Comparison of ENCODE assay signal across 8 cellular contexts in the genomic region with DNA sequence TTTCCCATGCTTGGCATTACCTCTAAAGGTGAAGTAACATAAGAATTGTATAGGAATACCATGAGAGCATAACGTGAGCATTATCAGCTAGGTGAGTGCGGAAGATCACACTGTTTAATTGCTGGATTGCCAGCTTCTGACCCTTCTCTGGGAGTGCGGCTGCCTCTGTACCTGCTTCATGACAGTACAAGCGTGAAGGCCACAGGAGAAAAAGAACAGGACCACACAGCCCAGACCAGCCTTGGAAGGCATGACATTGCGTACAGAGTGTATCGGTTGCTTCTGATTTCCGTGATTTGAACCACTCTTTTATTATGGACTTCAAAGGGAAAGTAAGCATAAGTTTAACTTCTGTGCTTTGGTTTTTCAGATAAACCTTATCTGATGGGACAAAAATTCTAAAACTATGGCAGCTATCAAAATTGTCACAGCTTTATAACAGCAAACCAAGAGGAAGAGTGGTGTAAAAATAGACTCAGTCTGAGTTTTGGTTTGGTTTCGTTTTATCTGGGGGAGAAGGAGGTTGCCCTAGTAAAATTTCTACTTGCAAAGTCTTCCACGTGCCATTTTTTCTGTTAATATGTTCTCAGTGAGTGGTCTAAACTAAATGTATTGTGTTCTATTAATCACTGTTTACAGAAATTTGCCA.
DNase-seq lines count a peak whose midpoint lies in the region; ATAC-seq, FAIRE-seq and TF ChIP-seq lines count a peak whose summit lies in the region.

No MANE protein-coding gene starts in this region.

- H3K27me3 Mint-ChIP-seq in CD4-positive, alpha-beta memory T cell: no peaks in the 10 kb centered on the region

- in situ Hi-C loops in HepG2 (cut with HindIII; ENCODE audit: extremely low pct_ligation_motif_present, low pct_unique_long_range_greater_than_20kb): no loop called here

- H3K4me2 ChIP-seq in OCI-LY7 (ENCODE audit: low read length) (peak overlapping the region; percentile 65), HepG2 (ENCODE audit: low read depth, low read length) (no peak overlapping the region)

- H3K36me3 ChIP-seq in CD4-positive, alpha-beta memory T cell (ENCODE audit: insufficient read depth, low read length): no peaks in the 10 kb centered on the region
- H3K36me3 ChIP-seq in OCI-LY7 (ENCODE audit: insufficient read depth, low read length): peaks cover 5% of the 10 kb centered on the region; the same call in 1 of the 2 replicates
- no peaks in the 10 kb centered on the region for H3K36me3 ChIP-seq in breast epithelium
- H3K36me3 ChIP-seq in HepG2 (replicated peaks in 1 of 2; ENCODE audit: control insufficient read depth in 1 of 2, insufficient read depth in 2 of 2, low read length in 2 of 2): peaks cover 5 to 25% of the 10 kb centered on the region in 2 experiments; a peak in 4 of 5 replicates

- H3K27ac ChIP-seq in CD4-positive, alpha-beta memory T cell (ENCODE audit: low read depth, low read length): no peak overlapping the region
- no peak overlapping the region for H3K27ac ChIP-seq in OCI-LY7 (ENCODE audit: low read depth, low read length, poor library complexity, severe bottlenecking)
- no peak overlapping the region for H3K27ac ChIP-seq in breast epithelium
- no peak overlapping the region for H3K27ac ChIP-seq in HepG2 (ENCODE audit: extremely low read length, insufficient read depth, low read length)

- H3K27me3 ChIP-seq in CD4-positive, alpha-beta memory T cell (ENCODE audit: insufficient read depth, low read length): no peaks in the 10 kb centered on the region
- H3K27me3 ChIP-seq in breast epithelium (no peaks in the 10 kb centered on the region), HepG2 (ENCODE audit: control insufficient read depth in 1 of 2, insufficient read depth in 2 of 2, low read length in 2 of 2) (no peaks in the 10 kb centered on the region)

- peaks cover 33 to 48% of the 10 kb centered on the region in 2 donors for H3K36me3 Mint-ChIP-seq in CD4-positive, alpha-beta memory T cell

- H4K20me1 ChIP-seq in OCI-LY7 (ENCODE audit: insufficient read depth, low read length) (no peaks in the 10 kb centered on the region), HepG2 (ENCODE audit: insufficient read depth, low read length) (no peaks in the 10 kb centered on the region)

- H3K4me3 ChIP-seq in CD4-positive, alpha-beta memory T cell (ENCODE audit: low read length in 2 of 2): no peak overlapping the region
- peak overlapping the region; percentile 31 for H3K4me3 ChIP-seq in OCI-LY7 (ENCODE audit: low read depth, low read length, poor library complexity, severe bottlenecking)
- no peak overlapping the region for H3K4me3 ChIP-seq in breast epithelium
- H3K4me3 ChIP-seq in HepG2 (replicated peaks in 1 of 3; ENCODE audit: insufficient read depth in 1 of 3, low read depth in 2 of 3, low read length in 3 of 3): no peak overlapping the region

- H3K9ac ChIP-seq in HepG2 (ENCODE audit: insufficient read depth, low read depth, low read length): no peak overlapping the region

- H3K9me2 ChIP-seq in OCI-LY7 (ENCODE audit: insufficient read depth, low read length): no peaks in the 10 kb centered on the region

- peaks cover 28 to 51% (median 46%) of the 10 kb centered on the region in 4 donors for H3K4me1 Mint-ChIP-seq in CD4-positive, alpha-beta memory T cell

- TF ChIP-seq POLR2A in breast epithelium (IDR thresholded peaks at IDR 0.05) (no peak), HepG2 (IDR thresholded peaks at IDR 0.05; ENCODE audit: insufficient read depth in 1 of 2, low read depth in 2 of 2, low read length in 2 of 2) (no peak)

- H2AFZ ChIP-seq in OCI-LY7 (ENCODE audit: low read length): no peak overlapping the region
- no peak overlapping the region for H2AFZ ChIP-seq in HepG2 (ENCODE audit: low read length)

- peaks cover 0 to 3% (median 0%) of the 10 kb centered on the region in 8 donors for H3K9me3 Mint-ChIP-seq in CD4-positive, alpha-beta memory T cell

- POLR2A ChIA-PET in CD4-positive, alpha-beta memory T cell (lab: Charles Lee; ENCODE audit: partially characterized antibody): no interaction called here
- POLR2A ChIA-PET in OCI-LY7 (lab: Charles Lee) (interaction anchor here (0.7 to 3.0 kb wide), 6 partner anchors 13 to 117 kb away, joined by 3 to 9 read pairs (median 4); no protein-coding TSS in a partner anchor), HepG2 (lab: Yijun Ruan, JAX) (no interaction called here)

- H3K79me2 ChIP-seq in OCI-LY7 (ENCODE audit: insufficient read depth, low read depth, low read length): peaks cover 13% of the 10 kb centered on the region; the same call in 1 of the 2 replicates
- peaks cover 2% of the 10 kb centered on the region for H3K79me2 ChIP-seq in HepG2 (ENCODE audit: insufficient read depth, low read length)

- H3K27ac Mint-ChIP-seq in CD4-positive, alpha-beta memory T cell: peak overlapping the region in 2 of 7 donors; percentile 34 to 78

- CTCF ChIA-PET in CD4-positive, alpha-beta memory T cell (lab: Charles Lee; ENCODE audit: partially characterized antibody): no interaction called here
- CTCF ChIA-PET in OCI-LY7 (lab: Charles Lee; ENCODE audit: unreplicated experiment): no interaction called here
- CTCF ChIA-PET in HepG2 (lab: Yijun Ruan, JAX; ENCODE audit: low intra/inter-chr PET ratio, low total read pairs): no interaction called here

- intact Hi-C loops in CD4-positive, alpha-beta memory T cell (cut with micrococcal nuclease): no loop called here
- intact Hi-C loops in OCI-LY7 (cut with micrococcal nuclease; ENCODE audit: unreplicated experiment): no loop called here
- intact Hi-C loops in left colon (cut with DNase I, micrococcal nuclease): no loop called here
- intact Hi-C loops in breast epithelium (cut with DNase I; ENCODE audit: low total_unique reads): no loop called here
- intact Hi-C loops in HepG2 (cut with micrococcal nuclease; ENCODE audit: unreplicated experiment): no loop called here

- H3K4me1 ChIP-seq in CD4-positive, alpha-beta memory T cell (ENCODE audit: insufficient read depth, low read length): peaks cover 12% of the 10 kb centered on the region
- H3K4me1 ChIP-seq in OCI-LY7 (ENCODE audit: insufficient read depth, low read length, poor library complexity, severe bottlenecking): peaks cover 46% of the 10 kb centered on the region
- H3K4me1 ChIP-seq in breast epithelium: no peaks in the 10 kb centered on the region
- H3K4me1 ChIP-seq in HepG2 (ENCODE audit: insufficient read depth, low read length): 0 out of 2 replicates have a peak, but pooled peaks cover 4% of the 10 kb centered on the region

- BruUV-seq in OCI-LY7 (replicated peaks; lab: Mats Ljungman, UMichigan) (no TSS peak), HepG2 (replicated peaks; lab: Mats Ljungman, UMichigan) (no TSS peak)

- no peak for FAIRE-seq in HepG2 (lab: Jason Lieb, UNC)

- H3K9me3 ChIP-seq in CD4-positive, alpha-beta memory T cell (ENCODE audit: control insufficient read depth in 1 of 2, low read length in 2 of 2): no peaks in the 10 kb centered on the region
- H3K9me3 ChIP-seq in OCI-LY7 (ENCODE audit: low read length): no peaks in the 10 kb centered on the region
- H3K9me3 ChIP-seq in breast epithelium: no peaks in the 10 kb centered on the region
- H3K9me3 ChIP-seq in HepG2 (ENCODE audit: low read length): no peaks in the 10 kb centered on the region

- WGBS in HepG2 (ENCODE audit: low lambda C conversion rate): 96% methylated on average over 9 of the region's 9 CpGs

- TF ChIP-seq RAD21 in HepG2 (CRISPR knock-in tag; IDR thresholded peaks at IDR 0.05): no peak

- TF ChIP-seq EP300 in HepG2 (IDR thresholded peaks at IDR 0.05; ENCODE audit: low read depth in 2 of 2, low read length in 2 of 2) (no peak), HepG2 (CRISPR knock-in tag; IDR thresholded peaks at IDR 0.05; ENCODE audit: borderline replicate concordance) (no peak)

- no peak for TF ChIP-seq CTCF in GM20000 (IDR thresholded peaks at IDR 0.05; ENCODE audit: extremely low read depth, missing control alignments)
- no peak for TF ChIP-seq CTCF in OCI-LY7 (conservative IDR thresholded peaks at IDR 0.05; ENCODE audit: low read length)
- no peak for TF ChIP-seq CTCF in breast epithelium (IDR thresholded peaks at IDR 0.05)
- TF ChIP-seq CTCF in HepG2 (CRISPR knock-in tag; IDR thresholded peaks at IDR 0.05): no peak

- peak overlapping the region in 7 of 8 donors; percentile 33 to 69 (median 58) for H3K4me3 Mint-ChIP-seq in CD4-positive, alpha-beta memory T cell

- ATAC-seq in left colon (peak; percentile 31), HepG2 (no peak)

- DNase-seq in CD4-positive, alpha-beta memory T cell: no peak
- DNase-seq in GM20000 (ENCODE audit: low spot score): peak; percentile 34
- DNase-seq in OCI-LY7 (ENCODE audit: low spot score): no peak
- no peak for DNase-seq in left colon
- no peak for DNase-seq in breast epithelium (ENCODE audit: low spot score in 2 of 2)
- DNase-seq in DMS 273 (lab: John Stamatoyannopoulos, UW; ENCODE audit: unreplicated experiment): no peak
- no peak for DNase-seq in DMS 273 treated with DMSO at 0.1 percent for 48 hours (lab: John Stamatoyannopoulos, UW)
- no peak for DNase-seq in HepG2 (ENCODE audit: low spot score)

TF ChIP-seq in HepG2, 621 proteins besides CTCF, POLR2A, EP300 and RAD21:
- no peak for TF ChIP-seq ERF (CRISPR knock-in tag; IDR thresholded peaks at IDR 0.05)
